13 cellular contexts compared by ENCODE assay signal in genomic region chr13:32033744-32034143, GRCh38. TPM values are rescaled to one million over a fixed set of nuclear protein-coding genes. Genes with fewer than 3 reads are reported as not detected.
DNase-seq lines count a peak whose midpoint lies in the region; ATAC-seq and TF ChIP-seq lines count a peak whose summit lies in the region.
"Had no signal": no experiment of that assay in that cellular context is flagged by ENCODE, and none has a peak within 500 bp of the region (broad histone marks: within the 10 kb centered on the region; RNA-seq: fewer than 3 reads in every experiment).

No MANE protein-coding gene starts in this region.

- no peak overlapping the region for H3K27ac Mint-ChIP-seq in activated naive CD8-positive, alpha-beta T cell treated with anti-CD3 and anti-CD28 coated beads, Interleukin-2, amount 50 U/mL, for 24 hours
- no peak overlapping the region for H3K27ac Mint-ChIP-seq in Calu3 (ENCODE audit: unreplicated experiment)
- H3K27ac Mint-ChIP-seq: activated T-helper 1 cell treated with anti-CD3 and anti-CD28 coated beads, Interleukin-12 subunit alpha, Interleukin-12 subunit beta, Interleukin-2, Interleukin-4 antibody, amounts not matched to agents 30 ng/mL and 10 ng/mL and 1 ng/mL, durations not matched to agents 14 hours and 24 hours and 36 hours had no signal

- DNase-seq in DMS153 treated with DMSO at 0.1 percent for 48 hours (lab: John Stamatoyannopoulos, UW; ENCODE audit: unreplicated experiment) (peak; percentile 32), DMS153 (lab: John Stamatoyannopoulos, UW) (no peak), COR-L47 (lab: John Stamatoyannopoulos, UW) (peak; percentile 78), NCI-H748 treated with DMSO at 0.1 percent for 48 hours (lab: John Stamatoyannopoulos, UW) (peak; percentile 69), foreskin keratinocyte (peak; percentile 39 to 72), Calu3 (no peak), GM13976 (ENCODE audit: low spot score) (no peak)
- no peak for DNase-seq in activated naive CD8-positive, alpha-beta T cell treated with anti-CD3 and anti-CD28 coated beads, Interleukin-2, amount 50 U/mL, for 24 hours
- DNase-seq: 8988T, brain microvascular endothelial cell, NCI-H345, SW 1271 had no signal

- H3K36me3 Mint-ChIP-seq in activated naive CD8-positive, alpha-beta T cell treated with anti-CD3 and anti-CD28 coated beads, Interleukin-2, amount 50 U/mL, for 24 hours (ENCODE audit: low read depth), result no peaks in the 10 kb centered on the region
- peaks cover 17% of the 10 kb centered on the region for H3K36me3 Mint-ChIP-seq in Calu3 (ENCODE audit: insufficient read depth, unreplicated experiment)

- no peak for TF ChIP-seq CTCF in foreskin keratinocyte (conservative IDR thresholded peaks at IDR 0.05)
- no peak for TF ChIP-seq CTCF in Calu3 (IDR thresholded peaks at IDR 0.05; ENCODE audit: unreplicated experiment)
- no peak for TF ChIP-seq CTCF in GM13976 (IDR thresholded peaks at IDR 0.05; ENCODE audit: borderline replicate concordance, control extremely low read depth, extremely low read depth, insufficient read depth, missing control alignments)

- intact Hi-C loops in Calu3 (cut with micrococcal nuclease; ENCODE audit: unreplicated experiment), result no loop called here

- in situ Hi-C loops in GM13976 (cut with MboI; ENCODE audit: low sequenced_read_pairs, unreplicated experiment), result no loop called here

- H3K27me3 Mint-ChIP-seq in activated naive CD8-positive, alpha-beta T cell treated with anti-CD3 and anti-CD28 coated beads, Interleukin-2, amount 50 U/mL, for 24 hours, result peaks cover 25% of the 10 kb centered on the region
- no peaks in the 10 kb centered on the region for H3K27me3 Mint-ChIP-seq in Calu3 (ENCODE audit: unreplicated experiment)

- no peaks in the 10 kb centered on the region for H3K4me1 ChIP-seq in foreskin keratinocyte

- CTCF ChIA-PET in Calu3 (lab: Charles Lee), result no interaction called here

- H3K27ac ChIP-seq in foreskin keratinocyte, result no peak overlapping the region
- H3K27ac ChIP-seq: brain microvascular endothelial cell had no signal

- no peaks in the 10 kb centered on the region for H3K9me3 Mint-ChIP-seq in activated naive CD8-positive, alpha-beta T cell treated with anti-CD3 and anti-CD28 coated beads, Interleukin-2, amount 50 U/mL, for 24 hours
- no peaks in the 10 kb centered on the region for H3K9me3 Mint-ChIP-seq in Calu3 (ENCODE audit: low read depth, unreplicated experiment)
- H3K9me3 Mint-ChIP-seq: activated T-helper 1 cell treated with anti-CD3 and anti-CD28 coated beads, Interleukin-12 subunit alpha, Interleukin-12 subunit beta, Interleukin-2, Interleukin-4 antibody, amounts not matched to agents 30 ng/mL and 10 ng/mL and 1 ng/mL, durations not matched to agents 14 hours and 24 hours and 36 hours had no signal

- ATAC-seq in foreskin keratinocyte, result peak; percentile 18
- no peak for ATAC-seq in activated naive CD8-positive, alpha-beta T cell treated with anti-CD3 and anti-CD28 coated beads, Interleukin-2, amount 50 U/mL, for 24 hours

- BruUV-seq in Calu3 (replicated peaks; lab: Mats Ljungman, UMichigan), result no TSS peak

- peaks cover 8% of the 10 kb centered on the region for H3K27me3 ChIP-seq in foreskin keratinocyte
- H3K27me3 ChIP-seq: brain microvascular endothelial cell had no signal

- no peak overlapping the region for H3K4me3 Mint-ChIP-seq in activated naive CD8-positive, alpha-beta T cell treated with anti-CD3 and anti-CD28 coated beads, Interleukin-2, amount 50 U/mL, for 24 hours
- no peak overlapping the region for H3K4me3 Mint-ChIP-seq in Calu3 (ENCODE audit: low read depth, unreplicated experiment)

- H3K4me1 Mint-ChIP-seq in activated naive CD8-positive, alpha-beta T cell treated with anti-CD3 and anti-CD28 coated beads, Interleukin-2, amount 50 U/mL, for 24 hours, result peaks cover 18% of the 10 kb centered on the region
- H3K4me1 Mint-ChIP-seq in Calu3 (ENCODE audit: low read depth, unreplicated experiment), result peaks cover 26% of the 10 kb centered on the region

RNA-seq across cellular contexts. Expression of gene FRY, which starts 2.2 kb away (rescaled TPM):
- 0.21 and 0.48 TPM in 2 replicates for total RNA-seq in foreskin keratinocyte
- polyA plus RNA-seq in foreskin keratinocyte, result 0.04 and 0.19 TPM in 2 replicates
- 3.2 and 6.2 TPM in 2 replicates for total RNA-seq in Calu3 (2022)

Comparison
In these comparisons a context has a peak if more than half of its experiments do, and no peak if none do; other contexts are left out.
1. DNase-seq: peak in DMS153 treated with DMSO at 0.1 percent for 48 hours (single experiment), COR-L47 (single experiment), NCI-H748 treated with DMSO at 0.1 percent for 48 hours (single experiment) and foreskin keratinocyte (2 of 2); none in DMS153 (single experiment), activated naive CD8-positive, alpha-beta T cell treated with anti-CD3 and anti-CD28 coated beads, Interleukin-2, amount 50 U/mL, for 24 hours (single experiment), Calu3 (single experiment) and GM13976 (single experiment).